23 cellular contexts compared by ENCODE assay signal in genomic region chr5:1654786-1655495, GRCh38.
DNase-seq lines count a peak whose midpoint lies in the region; ATAC-seq and TF ChIP-seq lines count a peak whose summit lies in the region.
"Had no signal": no experiment of that assay in that cellular context is flagged by ENCODE, and none has a peak within 500 bp of the region (broad histone marks: within the 10 kb centered on the region; RNA-seq: fewer than 3 reads in every experiment).

No MANE protein-coding gene starts in this region.

- no peak overlapping the region for H2BK15ac ChIP-seq in neuronal stem cell (ENCODE audit: low read length)

- TF ChIP-seq EP300 in sigmoid colon (IDR thresholded peaks at IDR 0.05): no peak

- H3K27ac ChIP-seq in colonic mucosa (no peak overlapping the region), neuronal stem cell (replicated peaks; ENCODE audit: low read length) (no peak overlapping the region), sigmoid colon (no peak overlapping the region)
- H3K27ac ChIP-seq: psoas muscle, SJCRH30 had no signal

- no peak overlapping the region for H3K14ac ChIP-seq in neuronal stem cell (ENCODE audit: low read length)

- no peak overlapping the region for H2BK12ac ChIP-seq in neuronal stem cell (ENCODE audit: low read length)

- no peak overlapping the region for H3K4ac ChIP-seq in neuronal stem cell (ENCODE audit: low read length)

- peaks cover 8% of the 10 kb centered on the region for H3K27me3 ChIP-seq in H7 (ENCODE audit: control insufficient read depth, insufficient read depth, low read length)
- peaks cover 19% of the 10 kb centered on the region for H3K27me3 ChIP-seq in colonic mucosa
- H3K27me3 ChIP-seq in neuronal stem cell (ENCODE audit: control insufficient read depth in 3 of 3, insufficient read depth in 3 of 3, low read depth in 1 of 3, low read length in 3 of 3): peaks cover 0 to 59% (median 19%) of the 10 kb centered on the region in 3 experiments
- peaks cover 4 to 82% (median 32%) of the 10 kb centered on the region in 3 donors for H3K27me3 ChIP-seq in sigmoid colon
- H3K27me3 ChIP-seq: SJCRH30 had no signal

- H3K79me1 ChIP-seq in neuronal stem cell (ENCODE audit: low read depth, low read length): no peaks in the 10 kb centered on the region

- no peak overlapping the region for H2AFZ ChIP-seq in neuronal stem cell (ENCODE audit: low read length)

- H3K9ac ChIP-seq in colonic mucosa (ENCODE audit: low read depth in 2 of 2, low read length in 2 of 2): no peak overlapping the region
- H3K9ac ChIP-seq in neuronal stem cell (ENCODE audit: low read depth, low read length, poor library complexity): no peak overlapping the region

- H3K4me3 ChIP-seq in H7 (ENCODE audit: insufficient read depth, low read depth, low read length) (no peak overlapping the region), colonic mucosa (no peak overlapping the region), neuronal stem cell (ENCODE audit: low read length in 2 of 2) (no peak overlapping the region), sigmoid colon (no peak overlapping the region)
- H3K4me3 ChIP-seq: psoas muscle, SJCRH30 had no signal

- no peaks in the 10 kb centered on the region for H3K4me1 ChIP-seq in colonic mucosa
- H3K4me1 ChIP-seq in neuronal stem cell (ENCODE audit: control insufficient read depth in 2 of 2, insufficient read depth in 1 of 2, low read depth in 1 of 2, low read length in 2 of 2): peaks cover 0 to 2% of the 10 kb centered on the region in 2 donors
- peaks cover 0 to 13% (median 9%) of the 10 kb centered on the region in 4 donors for H3K4me1 ChIP-seq in sigmoid colon
- H3K4me1 ChIP-seq: psoas muscle, SJCRH30 had no signal

- no peak overlapping the region for H3K18ac ChIP-seq in neuronal stem cell (ENCODE audit: low read length)

- H2AK5ac ChIP-seq in neuronal stem cell (ENCODE audit: low read depth, low read length): peak overlapping the region; percentile 89

- TF ChIP-seq POLR2A in sigmoid colon (IDR thresholded peaks at IDR 0.05): no peak

- H3K4me2 ChIP-seq in neuronal stem cell (ENCODE audit: insufficient read depth, low read length, poor library complexity, severe bottlenecking): no peak overlapping the region

- ATAC-seq in HG03175 (IDR thresholded peaks at IDR 0.05; ENCODE audit: unreplicated experiment): no peak
- ATAC-seq: effector memory CD8-positive, alpha-beta T cell had no signal

- DNase-seq in activated CD8-positive, alpha-beta memory T cell treated with anti-CD3 and anti-CD28 coated beads for 24 hours: peak; percentile 55
- no peak for DNase-seq in activated CD8-positive, alpha-beta memory T cell treated with anti-CD3 and anti-CD28 coated beads, Interleukin-2, amount 50 U/mL, for 4 hours
- DNase-seq in H7: peak; percentile 54
- DNase-seq in colonic mucosa: peak; percentile 12
- DNase-seq in neuronal stem cell (ENCODE audit: low spot score): no peak
- no peak for DNase-seq in COLO829 (ENCODE audit: low spot score)
- DNase-seq in sigmoid colon: no peak
- DNase-seq: 8988T; activated CD4-positive, CD25-positive, alpha-beta regulatory T cell treated with anti-CD3 and anti-CD28 coated beads, Interleukin-2, amount 50 U/mL, for 72 hours; anterior cingulate cortex; CD4-positive, alpha-beta T cell; effector memory CD8-positive, alpha-beta T cell; erythroblast; KG1; kidney glomerular epithelial cell; MM.1S; NCI-H1417; NCI-H2081 treated with DMSO at 0.1 percent for 48 hours; NCI-H345; SJCRH30; T-helper 1 cell had no signal

- H4K91ac ChIP-seq in neuronal stem cell (ENCODE audit: low read depth, low read length, poor library complexity): no peak overlapping the region

- H4K8ac ChIP-seq in neuronal stem cell (ENCODE audit: low read depth, low read length): no peak overlapping the region

- H3K23ac ChIP-seq in neuronal stem cell (ENCODE audit: low read depth, low read length, poor library complexity): no peak overlapping the region

- H3K9me3 ChIP-seq in colonic mucosa (no peaks in the 10 kb centered on the region), neuronal stem cell (replicated peaks in 1 of 2; ENCODE audit: control insufficient read depth in 2 of 2, insufficient read depth in 1 of 2, low read depth in 1 of 2, low read length in 2 of 2) (no peaks in the 10 kb centered on the region), sigmoid colon (no peaks in the 10 kb centered on the region)
- H3K9me3 ChIP-seq: psoas muscle, SJCRH30 had no signal

- TF ChIP-seq CTCF in colonic mucosa (IDR thresholded peaks at IDR 0.05) (no peak), sigmoid colon (IDR thresholded peaks at IDR 0.05) (no peak)

- no CpG with 5 or more reads among the region's 13 CpGs for WGBS in neuronal stem cell (ENCODE audit: extremely low coverage in 2 of 2, insufficient read length in 2 of 2, insufficient replicate concordance in 1 of 2), 2 donors
- 58 to 74% methylated on average over 13 of the region's 13 CpGs for WGBS in sigmoid colon, 2 donors

- intact Hi-C loops in colonic mucosa (cut with DNase I): no loop called here
- intact Hi-C loops in sigmoid colon (cut with DNase I): no loop called here

- H2BK120ac ChIP-seq in neuronal stem cell (ENCODE audit: low read depth, low read length): no peak overlapping the region

- H2BK5ac ChIP-seq in neuronal stem cell (ENCODE audit: low read length): no peak overlapping the region

- no peaks in the 10 kb centered on the region for H3K36me3 ChIP-seq in H7 (replicated peaks; ENCODE audit: control insufficient read depth, insufficient read depth, low read length)
- H3K36me3 ChIP-seq in colonic mucosa: no peaks in the 10 kb centered on the region
- no peaks in the 10 kb centered on the region for H3K36me3 ChIP-seq in neuronal stem cell (replicated peaks in 1 of 2; ENCODE audit: control insufficient read depth in 2 of 2, insufficient read depth in 2 of 2, low read length in 2 of 2)
- no peaks in the 10 kb centered on the region for H3K36me3 ChIP-seq in sigmoid colon
- H3K36me3 ChIP-seq: SJCRH30 had no signal

Comparison
In these comparisons a context has a peak if more than half of its experiments do, and no peak if none do; other contexts are left out.
1. DNase-seq: peak in activated CD8-positive, alpha-beta memory T cell treated with anti-CD3 and anti-CD28 coated beads for 24 hours (single experiment), H7 (single experiment) and colonic mucosa (single experiment); none in activated CD8-positive, alpha-beta memory T cell treated with anti-CD3 and anti-CD28 coated beads, Interleukin-2, amount 50 U/mL, for 4 hours (single experiment), neuronal stem cell (single experiment), COLO829 (single experiment) and sigmoid colon (single experiment).